8 cellular contexts compared by ENCODE assay signal in the genomic region with DNA sequence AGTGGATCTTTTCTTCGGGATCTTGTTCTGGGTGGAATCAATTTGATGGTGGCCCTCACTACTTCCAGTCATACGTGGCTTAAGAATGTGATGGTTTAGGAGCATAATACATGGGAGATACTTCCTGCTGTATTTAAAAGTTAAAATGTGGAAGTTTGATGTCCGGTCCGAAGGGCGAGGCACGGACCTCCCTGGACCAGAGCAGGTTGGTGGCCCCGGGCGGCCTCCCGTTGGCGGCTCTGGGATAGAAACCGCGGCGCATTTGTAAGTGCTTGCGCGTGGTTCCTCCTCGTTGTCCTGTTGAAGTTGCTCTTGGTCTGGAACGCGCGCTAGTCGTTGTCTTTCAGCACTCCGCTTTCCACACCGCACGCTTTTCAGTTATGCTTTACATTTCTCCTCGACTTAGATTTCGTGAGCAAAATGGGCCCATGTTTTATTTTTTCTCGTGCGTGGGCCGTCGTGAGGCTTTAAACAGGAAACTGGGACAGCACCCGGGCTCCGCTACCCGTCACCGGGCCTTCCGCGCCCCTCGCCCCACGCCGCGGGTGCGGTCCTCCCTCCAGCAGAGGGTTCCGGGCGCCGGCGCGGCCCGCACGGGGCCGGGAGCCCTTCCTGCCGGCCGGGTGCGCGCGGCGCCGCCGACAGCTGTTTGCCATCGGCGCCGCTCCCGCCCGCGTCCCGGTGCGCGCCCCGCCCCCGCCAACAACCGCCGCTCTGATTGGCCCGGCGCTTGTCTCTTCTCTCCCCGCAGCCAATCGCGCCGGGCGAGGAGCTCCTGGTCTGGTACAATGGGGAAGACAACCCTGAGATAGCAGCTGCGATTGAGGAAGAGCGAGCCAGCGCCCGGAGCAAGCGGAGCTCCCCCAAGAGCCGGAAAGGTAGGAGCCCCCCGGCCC. TPM values are rescaled to one million over a fixed set of nuclear protein-coding genes. Genes with fewer than 3 reads are reported as not detected.
DNase-seq lines count a peak whose midpoint lies in the region; ATAC-seq lines count a peak whose summit lies in the region.

No MANE protein-coding gene starts in this region.

- peak overlapping the region; percentile 85 for H2BK120ac ChIP-seq in mesenchymal stem cell (ENCODE audit: low read depth, low read length)

- H3K23ac ChIP-seq in mesenchymal stem cell (ENCODE audit: low read length in 2 of 2): no peak overlapping the region

- no peaks in the 10 kb centered on the region for H3K36me3 ChIP-seq in effector memory CD4-positive, alpha-beta T cell (ENCODE audit: control insufficient read depth, insufficient read depth, low read length)
- H3K36me3 ChIP-seq in mesenchymal stem cell (ENCODE audit: control insufficient read depth in 1 of 2, insufficient read depth in 2 of 2, low read depth in 1 of 2, low read length in 2 of 2): peaks cover 0 to 18% of the 10 kb centered on the region in 2 experiments

- peak overlapping the region; percentile 76 for H3K27ac ChIP-seq in effector memory CD4-positive, alpha-beta T cell (ENCODE audit: insufficient read depth, low read length, poor library complexity, severe bottlenecking)
- peak overlapping the region; percentile 92 for H3K27ac ChIP-seq in mesenchymal stem cell (ENCODE audit: low read length, poor library complexity, severe bottlenecking)

- H3K4me2 ChIP-seq in mesenchymal stem cell (ENCODE audit: low read length, poor library complexity, severe bottlenecking): peak overlapping the region; percentile 91

- peak overlapping the region; percentile 72 for H4K8ac ChIP-seq in mesenchymal stem cell (ENCODE audit: low read length)

- peak overlapping the region in 1 of 2 experiments; percentile 75 for H3K4ac ChIP-seq in mesenchymal stem cell (ENCODE audit: low read depth in 1 of 2, low read length in 2 of 2)

- no peak overlapping the region for H2BK12ac ChIP-seq in mesenchymal stem cell (ENCODE audit: low read length in 2 of 2)

- no peaks in the 10 kb centered on the region for H3K9me3 ChIP-seq in effector memory CD4-positive, alpha-beta T cell (ENCODE audit: control insufficient read depth, low read length)
- H3K9me3 ChIP-seq in mesenchymal stem cell (ENCODE audit: control insufficient read depth, low read length): no peaks in the 10 kb centered on the region

- peak overlapping the region; percentile 15 for H2AFZ ChIP-seq in mesenchymal stem cell (ENCODE audit: low read depth, low read length)

- peak overlapping the region; percentile 86 to 92 for H3K18ac ChIP-seq in mesenchymal stem cell (ENCODE audit: low read depth in 1 of 2, low read length in 2 of 2)

- peaks cover 29% of the 10 kb centered on the region for H3K4me1 ChIP-seq in effector memory CD4-positive, alpha-beta T cell (ENCODE audit: control insufficient read depth, insufficient read depth, low read length, poor library complexity, severe bottlenecking)
- peaks cover 2% of the 10 kb centered on the region for H3K4me1 ChIP-seq in mesenchymal stem cell (ENCODE audit: control insufficient read depth, insufficient read depth, low read depth, low read length)

- no peaks in the 10 kb centered on the region for H3K27me3 ChIP-seq in effector memory CD4-positive, alpha-beta T cell (replicated peaks; ENCODE audit: control insufficient read depth, insufficient read depth, low read length, poor library complexity, severe bottlenecking)
- no peaks in the 10 kb centered on the region for H3K27me3 ChIP-seq in mesenchymal stem cell (ENCODE audit: control insufficient read depth in 1 of 2, insufficient read depth in 1 of 2, low read length in 2 of 2)

- H2BK15ac ChIP-seq in mesenchymal stem cell (ENCODE audit: low read depth, poor library complexity, severe bottlenecking): peak overlapping the region; percentile 80

- peak overlapping the region; percentile 66 for H2BK5ac ChIP-seq in mesenchymal stem cell (ENCODE audit: low read depth, low read length, poor library complexity, severe bottlenecking)

- no peak overlapping the region for H2AK5ac ChIP-seq in mesenchymal stem cell (ENCODE audit: low read length, severe bottlenecking)

- peaks cover 3% of the 10 kb centered on the region for H3K79me1 ChIP-seq in mesenchymal stem cell (replicated peaks; ENCODE audit: low read length, poor library complexity, severe bottlenecking)

- DNase-seq in COR-L47 (lab: John Stamatoyannopoulos, UW) (peak; percentile 91), HT-29 (ENCODE audit: low spot score) (peak; percentile 94), NK-92 (lab: John Stamatoyannopoulos, UW; ENCODE audit: unreplicated experiment) (peak; percentile 78), mesenchymal stem cell (peak; percentile 97)
- DNase-seq in activated CD8-positive, alpha-beta memory T cell treated with anti-CD3 and anti-CD28 coated beads for 4 hours (ENCODE audit: low read depth in 2 of 2): peak; percentile 84 to 92
- peak; percentile 92 to 96 (median 94) for DNase-seq in effector memory CD4-positive, alpha-beta T cell
- peak; percentile 87 for DNase-seq in stimulated activated CD8-positive, alpha-beta memory T cell treated with anti-CD3 and anti-CD28 coated beads, Interleukin-12 subunit alpha, Interleukin-12 subunit beta, amount 100 ng/mL, for 24 hours (ENCODE audit: extremely low read depth)

- peak; percentile 78 for ATAC-seq in GM21360 (IDR thresholded peaks at IDR 0.05; ENCODE audit: unreplicated experiment)

- WGBS in mesenchymal stem cell: 2% methylated on average over 69 of the region's 83 CpGs

- peak overlapping the region; percentile 60 for H3K4me3 ChIP-seq in effector memory CD4-positive, alpha-beta T cell (ENCODE audit: insufficient read depth, low read depth, low read length, poor library complexity, severe bottlenecking)
- peak overlapping the region; percentile 85 to 98 for H3K4me3 ChIP-seq in mesenchymal stem cell (ENCODE audit: insufficient read depth in 1 of 2, low read depth in 1 of 2, low read length in 2 of 2)

- H3K14ac ChIP-seq in mesenchymal stem cell (ENCODE audit: low read length in 2 of 2): peak overlapping the region in 1 of 2 experiments; percentile 57

- H3K9ac ChIP-seq in mesenchymal stem cell (ENCODE audit: low read length): peak overlapping the region; percentile 97

- H4K91ac ChIP-seq in mesenchymal stem cell (ENCODE audit: low read length): no peak overlapping the region

RNA-seq across cellular contexts. Expression of gene PRDM2, which starts 48.9 kb away (rescaled TPM):
- total RNA-seq in HT-29 (2014; rRNA removed; shearing (Covaris generic)): 4.9 and 8.5 TPM in 2 replicates
- 15.2 TPM for polyA plus RNA-seq in mesenchymal stem cell (2013, experiment 1 of 2)
- polyA plus RNA-seq in mesenchymal stem cell (2013, experiment 2 of 2): 14.8 TPM

Comparison
In these comparisons a context has a peak if more than half of its experiments do, and no peak if none do; other contexts are left out.
1. Peak in every context shown above with its lines: DNase-seq, ATAC-seq, H3K4me3 ChIP-seq and H3K27ac ChIP-seq.